8 cellular contexts compared by ENCODE assay signal in the genomic region with DNA sequence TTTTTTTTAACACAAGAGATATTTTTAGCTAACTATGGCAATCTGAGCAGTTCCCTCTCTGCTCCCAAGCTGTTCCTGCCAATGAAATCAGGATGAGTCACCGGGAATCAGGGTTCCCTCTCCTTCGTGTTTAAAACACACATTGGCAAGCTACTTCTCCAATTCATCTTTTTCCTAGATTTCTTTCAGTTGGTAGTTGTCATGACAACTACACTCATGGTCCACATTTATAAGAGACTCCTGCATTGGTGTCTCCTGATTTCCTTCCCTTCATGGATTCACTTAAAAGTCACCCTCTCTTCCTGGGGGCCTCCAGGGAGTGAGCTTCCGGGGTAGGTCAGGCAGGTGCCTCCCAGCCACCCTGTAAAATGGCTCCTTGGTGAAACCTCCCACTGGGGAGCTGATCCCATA.
DNase-seq lines count a peak whose midpoint lies in the region; ATAC-seq and TF ChIP-seq lines count a peak whose summit lies in the region.

No MANE protein-coding gene starts in this region.

- H3K27me3 ChIP-seq in CD8-positive, alpha-beta memory T cell (ENCODE audit: insufficient read depth, low read length, poor library complexity, severe bottlenecking), result no peaks in the 10 kb centered on the region
- H3K27me3 ChIP-seq in SJCRH30, result no peaks in the 10 kb centered on the region

- no peaks in the 10 kb centered on the region for H3K9me3 ChIP-seq in CD8-positive, alpha-beta memory T cell (ENCODE audit: low read length)
- no peaks in the 10 kb centered on the region for H3K9me3 ChIP-seq in SJCRH30 (replicated peaks)

- no peak overlapping the region for H3K4me3 ChIP-seq in CD8-positive, alpha-beta memory T cell (ENCODE audit: low read length)
- peak overlapping the region; percentile 33 for H3K4me3 ChIP-seq in SJCRH30

- CTCF ChIA-PET in CD8-positive, alpha-beta memory T cell (lab: Charles Lee), result interaction anchor here (1.2 to 1.3 kb wide), 2 partner anchors 45 to 59 kb away, joined by 3 to 4 read pairs; no protein-coding TSS in a partner anchor

- H3K27ac Mint-ChIP-seq in CD8-positive, alpha-beta memory T cell, result peak overlapping the region in 7 of 8 donors; percentile 66 to 93 (median 89)
- H3K27ac Mint-ChIP-seq in osteocyte (ENCODE audit: unreplicated experiment), result peak overlapping the region; percentile 99

- ATAC-seq in HG03565 (IDR thresholded peaks at IDR 0.05; ENCODE audit: unreplicated experiment) (no peak), GM21717 (IDR thresholded peaks at IDR 0.05; ENCODE audit: unreplicated experiment) (no peak)

- POLR2A ChIA-PET in CD8-positive, alpha-beta memory T cell (lab: Charles Lee), result no interaction called here

- no peaks in the 10 kb centered on the region for H3K4me1 ChIP-seq in CD8-positive, alpha-beta memory T cell (ENCODE audit: insufficient read depth, low read length)
- peaks cover 20% of the 10 kb centered on the region for H3K4me1 ChIP-seq in SJCRH30

- H3K36me3 ChIP-seq in CD8-positive, alpha-beta memory T cell (ENCODE audit: insufficient read depth, low read length), result peaks cover 82% of the 10 kb centered on the region
- H3K36me3 ChIP-seq in SJCRH30, result no peaks in the 10 kb centered on the region

- peaks cover 26 to 93% (median 36%) of the 10 kb centered on the region in 3 donors for H3K36me3 Mint-ChIP-seq in CD8-positive, alpha-beta memory T cell
- H3K36me3 Mint-ChIP-seq in osteocyte (ENCODE audit: unreplicated experiment), result peaks cover 2% of the 10 kb centered on the region

- no peak overlapping the region for H3K4me3 Mint-ChIP-seq in CD8-positive, alpha-beta memory T cell
- no peak overlapping the region for H3K4me3 Mint-ChIP-seq in osteocyte (ENCODE audit: unreplicated experiment)

- H3K27ac ChIP-seq in CD8-positive, alpha-beta memory T cell (ENCODE audit: low read depth, low read length), result no peak overlapping the region
- H3K27ac ChIP-seq in SJCRH30, result peak overlapping the region; percentile 56

- H3K9me3 Mint-ChIP-seq in CD8-positive, alpha-beta memory T cell, result no peaks in the 10 kb centered on the region
- H3K9me3 Mint-ChIP-seq in osteocyte (ENCODE audit: unreplicated experiment), result no peaks in the 10 kb centered on the region

- TF ChIP-seq CTCF in osteocyte (IDR thresholded peaks at IDR 0.05), result no peak

- peaks cover 21 to 35% (median 32%) of the 10 kb centered on the region in 3 donors for H3K4me1 Mint-ChIP-seq in CD8-positive, alpha-beta memory T cell
- peaks cover 72% of the 10 kb centered on the region for H3K4me1 Mint-ChIP-seq in osteocyte (ENCODE audit: unreplicated experiment)

- no peak for DNase-seq in CD8-positive, alpha-beta memory T cell
- DNase-seq in SJCRH30 (peak; percentile 56 to 73), fibroblast of peridontal ligament (ENCODE audit: extremely low read depth) (peak; percentile 99), osteocyte (ENCODE audit: extremely low spot score, unreplicated experiment) (peak; percentile 86), NCI-H1105 treated with DMSO at 0.1 percent for 48 hours (lab: John Stamatoyannopoulos, UW) (no peak), NCI-H2171 treated with DMSO at 0.1 percent for 48 hours (lab: John Stamatoyannopoulos, UW) (no peak)

- peaks cover 0 to 1% of the 10 kb centered on the region in 2 donors for H3K27me3 Mint-ChIP-seq in CD8-positive, alpha-beta memory T cell
- H3K27me3 Mint-ChIP-seq in osteocyte (ENCODE audit: unreplicated experiment), result no peaks in the 10 kb centered on the region

Comparison
In these comparisons a context has a peak if more than half of its experiments do, and no peak if none do; other contexts are left out.
1. DNase-seq: peak in SJCRH30 (2 of 2), fibroblast of peridontal ligament (single experiment) and osteocyte (single experiment); none in CD8-positive, alpha-beta memory T cell (0 of 5), NCI-H1105 treated with DMSO at 0.1 percent for 48 hours (single experiment) and NCI-H2171 treated with DMSO at 0.1 percent for 48 hours (single experiment).